In the genomic region with DNA sequence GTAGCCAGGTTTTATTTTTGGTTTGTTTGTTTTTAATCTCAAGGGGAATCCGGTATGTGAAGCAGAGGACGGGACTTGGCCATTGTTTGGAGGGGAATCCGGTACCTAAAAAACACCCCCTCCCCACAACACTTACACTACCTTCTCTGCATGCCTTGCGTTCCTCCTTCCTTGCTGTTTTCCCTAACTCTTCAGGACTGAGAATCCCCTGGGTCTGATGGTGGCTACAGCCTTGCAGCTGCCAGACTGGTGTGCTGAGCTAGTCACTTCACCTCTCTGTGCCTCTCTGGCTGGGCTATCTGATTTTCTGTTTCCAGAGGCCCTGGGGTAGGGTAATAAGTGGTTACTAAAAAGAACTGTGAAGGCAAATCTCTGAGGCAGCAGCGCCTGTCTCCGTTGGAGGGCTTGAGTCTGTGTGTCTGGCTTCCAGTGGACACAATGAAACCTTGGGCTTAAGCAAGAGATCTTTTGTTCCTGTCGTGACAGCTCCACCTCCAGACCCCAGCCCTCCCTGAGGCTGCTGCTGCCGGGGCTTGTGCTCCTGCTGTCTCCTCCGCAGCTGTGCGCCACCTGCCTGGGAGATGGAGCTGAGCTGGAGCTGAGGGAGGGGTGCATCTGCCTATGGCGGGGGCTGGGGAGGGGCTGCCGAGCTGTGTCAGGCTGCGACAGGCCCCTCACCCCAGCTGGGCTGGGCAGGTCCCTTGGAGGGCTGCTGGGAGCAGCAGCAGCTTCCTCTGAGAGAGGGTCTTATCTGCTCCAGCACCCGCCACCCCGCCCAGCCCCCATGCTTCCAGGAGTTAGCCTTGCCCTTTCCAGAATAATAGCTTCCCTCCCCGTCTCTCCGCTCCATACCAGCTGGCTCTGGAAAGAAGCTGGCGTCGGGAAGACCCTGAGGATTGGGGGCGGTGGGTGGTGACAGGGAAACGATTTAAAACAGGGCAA, we compare ENCODE assay signal across 1 cellular context.
TF ChIP-seq lines count a peak whose summit lies in the region.

No MANE protein-coding gene starts in this region.

TF ChIP-seq in H1, 55 proteins besides CTCF, POLR2A, EP300 and RAD21 (continued from another document):
- no peak for TF ChIP-seq TAF7 (optimal IDR thresholded peaks at IDR 0.05; ENCODE audit: borderline replicate concordance, low read depth, low read length)
- TF ChIP-seq SIX5 (IDR thresholded peaks at IDR 0.05; ENCODE audit: low read depth, low read length): no peak
- TF ChIP-seq SUZ12 (IDR thresholded peaks at IDR 0.05; ENCODE audit: low read length): no peak
- no peak for TF ChIP-seq BCL11A (IDR thresholded peaks at IDR 0.05; ENCODE audit: low read depth in 2 of 2, low read length in 2 of 2)
- TF ChIP-seq KDM4A (IDR thresholded peaks at IDR 0.05; ENCODE audit: low read depth, low read length, severe bottlenecking): peak; percentile 62
- peak; percentile 41; the same call in 1 of the 2 replicates for TF ChIP-seq TAF1 (IDR thresholded peaks at IDR 0.05; ENCODE audit: low read depth, low read length)
- TF ChIP-seq, protein P1, sequence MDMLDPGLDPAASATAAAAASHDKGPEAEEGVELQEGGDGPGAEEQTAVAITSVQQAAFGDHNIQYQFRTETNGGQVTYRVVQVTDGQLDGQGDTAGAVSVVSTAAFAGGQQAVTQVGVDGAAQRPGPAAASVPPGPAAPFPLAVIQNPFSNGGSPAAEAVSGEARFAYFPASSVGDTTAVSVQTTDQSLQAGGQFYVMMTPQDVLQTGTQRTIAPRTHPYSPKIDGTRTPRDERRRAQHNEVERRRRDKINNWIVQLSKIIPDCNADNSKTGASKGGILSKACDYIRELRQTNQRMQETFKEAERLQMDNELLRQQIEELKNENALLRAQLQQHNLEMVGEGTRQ (IDR thresholded peaks at IDR 0.05; ENCODE audit: low read length): no peak
- no peak for TF ChIP-seq SP1 (IDR thresholded peaks at IDR 0.05; ENCODE audit: low read depth, low read length)
- TF ChIP-seq CEBPB (IDR thresholded peaks at IDR 0.05; ENCODE audit: low read depth, low read length): no peak
- TF ChIP-seq CHD7 (IDR thresholded peaks at IDR 0.05; ENCODE audit: insufficient replicate concordance, low read length): no peak
- TF ChIP-seq POLR2AphosphoS5 (IDR thresholded peaks at IDR 0.05; ENCODE audit: low read depth, low read length): no peak
- TF ChIP-seq RNF2 (IDR thresholded peaks at IDR 0.05; ENCODE audit: borderline replicate concordance, low read depth, low read length, missing control alignments, poor library complexity, severe bottlenecking): no peak
- no peak for TF ChIP-seq CBX8 (IDR thresholded peaks at IDR 0.05; ENCODE audit: borderline replicate concordance, low read depth, low read length)
- TF ChIP-seq CBX5 (IDR thresholded peaks at IDR 0.05; ENCODE audit: low read depth, low read length): no peak
- TF ChIP-seq CHD1 (IDR thresholded peaks at IDR 0.05; ENCODE audit: low read depth, low read length): no peak
- peak; percentile 81 for TF ChIP-seq ASH2L (IDR thresholded peaks at IDR 0.05; ENCODE audit: low read length)
- no peak for TF ChIP-seq EZH2 (IDR thresholded peaks at IDR 0.05; ENCODE audit: low read depth, low read length, severe bottlenecking)
- TF ChIP-seq, protein P2, sequence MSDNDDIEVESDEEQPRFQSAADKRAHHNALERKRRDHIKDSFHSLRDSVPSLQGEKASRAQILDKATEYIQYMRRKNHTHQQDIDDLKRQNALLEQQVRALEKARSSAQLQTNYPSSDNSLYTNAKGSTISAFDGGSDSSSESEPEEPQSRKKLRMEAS (IDR thresholded peaks at IDR 0.05): peak; percentile 69
- TF ChIP-seq, protein P3, sequence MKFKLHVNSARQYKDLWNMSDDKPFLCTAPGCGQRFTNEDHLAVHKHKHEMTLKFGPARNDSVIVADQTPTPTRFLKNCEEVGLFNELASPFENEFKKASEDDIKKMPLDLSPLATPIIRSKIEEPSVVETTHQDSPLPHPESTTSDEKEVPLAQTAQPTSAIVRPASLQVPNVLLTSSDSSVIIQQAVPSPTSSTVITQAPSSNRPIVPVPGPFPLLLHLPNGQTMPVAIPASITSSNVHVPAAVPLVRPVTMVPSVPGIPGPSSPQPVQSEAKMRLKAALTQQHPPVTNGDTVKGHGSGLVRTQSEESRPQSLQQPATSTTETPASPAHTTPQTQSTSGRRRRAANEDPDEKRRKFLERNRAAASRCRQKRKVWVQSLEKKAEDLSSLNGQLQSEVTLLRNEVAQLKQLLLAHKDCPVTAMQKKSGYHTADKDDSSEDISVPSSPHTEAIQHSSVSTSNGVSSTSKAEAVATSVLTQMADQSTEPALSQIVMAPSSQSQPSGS (IDR thresholded peaks at IDR 0.05; ENCODE audit: low read length): no peak
- no peak; the same call in 1 of the 2 replicates for TF ChIP-seq BACH1 (IDR thresholded peaks at IDR 0.05; ENCODE audit: low read length)
- TF ChIP-seq SIN3A (conservative IDR thresholded peaks at IDR 0.05 in 1 of 2, IDR thresholded peaks at IDR 0.05 in 1 of 2; ENCODE audit: low read depth in 1 of 2, low read length in 2 of 2): peak; percentile 44 to 51; a peak in 1 of 4 replicates
- TF ChIP-seq RBBP5 (IDR thresholded peaks at IDR 0.05; ENCODE audit: borderline replicate concordance, low read depth, low read length): peak; percentile 28; the same call in 1 of the 2 replicates
- no peak for TF ChIP-seq TEAD4 (IDR thresholded peaks at IDR 0.05; ENCODE audit: low read depth, low read length)
- TF ChIP-seq KDM1A (IDR thresholded peaks at IDR 0.05; ENCODE audit: borderline replicate concordance, low read length): no peak
